14 cellular contexts compared by ENCODE assay signal in genomic region chrX:120077590-120077989, GRCh38. TPM values are rescaled to one million over a fixed set of nuclear protein-coding genes. Genes with fewer than 3 reads are reported as not detected.
"Had no signal": no experiment of that assay in that cellular context is flagged by ENCODE, and none has a peak within 500 bp of the region (broad histone marks: within the 10 kb centered on the region; RNA-seq: fewer than 3 reads in every experiment).

Gene RHOXF2B, minus strand, starts transcription at chrX:120077690. Its CDS starts 138 bp downstream, at chrX:120077552.

RNA-seq across cellular contexts. Expression of gene RHOXF2B, which starts in this region (rescaled TPM):
- total RNA-seq: activated B cell treated with CpG ODN at 0.5 μM for 24 hours; activated CD4-positive, alpha-beta memory T cell treated with anti-CD3 and anti-CD28 coated beads for 36 hours; activated CD4-positive, alpha-beta memory T cell treated with anti-CD3 and anti-CD28 coated beads, Interleukin-2, amount 10 ng/mL, durations not matched to agents 7 days and 5 days; activated CD4-positive, alpha-beta T cell treated with anti-CD3 and anti-CD28 coated beads for 36 hours; activated CD4-positive, alpha-beta T cell treated with anti-CD3 and anti-CD28 coated beads, Interleukin-2, amount 10 ng/mL, durations not matched to agents 24 days and 14 days; activated CD4-positive, alpha-beta T cell treated with anti-CD3 and anti-CD28 coated beads, Interleukin-2, amount 10 ng/mL, durations not matched to agents 7 days and 5 days; activated CD8-positive, alpha-beta memory T cell treated with anti-CD3 and anti-CD28 coated beads for 36 hours; activated CD8-positive, alpha-beta memory T cell treated with anti-CD3 and anti-CD28 coated beads, Interleukin-2, amount 10 ng/mL, durations not matched to agents 7 days and 5 days; activated CD8-positive, alpha-beta T cell treated with anti-CD3 and anti-CD28 coated beads for 36 hours; activated CD8-positive, alpha-beta T cell treated with anti-CD3 and anti-CD28 coated beads, Interleukin-2, amount 10 ng/mL, durations not matched to agents 7 days and 5 days; T-helper 1 cell treated with Interleukin-12 subunit alpha and Interleukin-12 subunit beta and Interleukin-4 antibody, amounts not matched to agents 30 ng/mL and 1 ng/mL, for 36 hours; T-helper 17 cell; T-helper 2 cell treated with Interferon-gamma antibody and Interleukin-4, amounts not matched to agents 100 ng/mL and 5 ng/mL, for 36 hours; WTC11 had no signal
